In the genomic region with DNA sequence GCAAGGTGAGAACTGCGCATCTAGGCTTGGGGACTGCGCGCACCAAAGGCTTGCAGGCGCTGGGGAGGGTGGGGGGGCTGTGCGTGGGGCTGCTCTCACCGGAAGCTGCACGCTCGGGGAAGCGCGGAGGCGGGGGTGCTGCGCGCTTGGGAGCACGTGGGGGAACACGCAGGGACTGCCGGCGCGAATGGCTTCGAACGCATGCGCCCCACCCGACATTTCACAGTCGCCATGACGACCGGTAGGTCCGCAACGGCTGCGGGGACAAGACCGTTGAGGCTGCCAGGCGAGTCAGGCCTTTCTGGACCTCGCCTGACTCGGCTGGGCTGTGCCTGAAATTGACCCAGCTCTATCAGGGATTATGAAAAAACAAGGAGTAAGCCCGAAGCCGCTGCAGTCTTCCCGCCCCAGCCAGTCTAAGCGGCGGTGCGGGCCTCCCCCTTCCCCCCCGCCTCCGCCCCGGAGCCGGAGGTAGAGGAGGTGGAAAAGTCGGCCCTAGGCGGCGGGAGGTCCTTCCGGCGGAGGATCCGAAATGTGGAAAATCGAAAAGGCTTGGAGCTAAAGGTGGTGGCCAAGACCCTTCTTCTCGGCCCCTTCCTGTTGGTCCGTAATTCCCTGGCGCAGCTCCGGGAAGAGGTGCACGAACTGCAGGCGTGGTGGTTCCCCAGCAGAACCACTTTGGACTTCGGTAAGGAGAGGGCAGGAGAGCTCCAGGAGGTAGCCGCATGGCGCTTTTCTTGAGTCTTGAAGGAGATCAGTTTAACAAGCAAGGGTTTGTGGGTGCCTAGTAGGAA, we compare ENCODE assay signal across 9 cellular contexts. TPM values are rescaled to one million over a fixed set of nuclear protein-coding genes. Genes with fewer than 3 reads are reported as not detected.
A peak's percentile ranks its signal among the peaks of the same experiment; 100 is the strongest.
DNase-seq lines count a peak whose midpoint lies in the region; ATAC-seq and TF ChIP-seq lines count a peak whose summit lies in the region.
"Had no signal": no experiment of that assay in that cellular context is flagged by ENCODE, and none has a peak within 500 bp of the region (broad histone marks: within the 10 kb centered on the region; RNA-seq: fewer than 3 reads in every experiment).

No MANE protein-coding gene starts in this region.

- peak overlapping the region; percentile 60 for H2AFZ ChIP-seq in neural cell (ENCODE audit: low read depth, low read length)

- peak overlapping the region; percentile 26; the same call in 1 of the 2 replicates for H3K27ac ChIP-seq in 22Rv1
- H3K27ac ChIP-seq in neural cell (ENCODE audit: low read length) = peak overlapping the region; percentile 57

- no peaks in the 10 kb centered on the region for H3K36me3 ChIP-seq in neural cell (ENCODE audit: insufficient read depth, low read length)

- peak overlapping the region; percentile 55 for H3K4me2 ChIP-seq in neural cell (ENCODE audit: low read length)

- DNase-seq in M059J (ENCODE audit: low read depth) = peak; percentile 7
- DNase-seq in activated T-cell treated with anti-CD3 and anti-CD28 coated beads, Interleukin-2, amount 50 U/mL, for 72 hours = peak; percentile 10 to 14
- peak; percentile 10 for DNase-seq in foreskin melanocyte
- no peak for DNase-seq in type B pancreatic cell (ENCODE audit: extremely low spot score, unreplicated experiment)
- DNase-seq in KG1 (lab: John Stamatoyannopoulos, UW) = no peak
- DNase-seq in GF-D8 (lab: John Stamatoyannopoulos, UW) = no peak
- DNase-seq: DND-41 had no signal

- peak overlapping the region; percentile 90 for H3K4me3 ChIP-seq in neural cell (ENCODE audit: low read length)

- no peaks in the 10 kb centered on the region for H3K36me3 Mint-ChIP-seq in activated T-cell treated with anti-CD3 and anti-CD28 coated beads, Interleukin-2, amount 50 U/mL, for 72 hours (ENCODE audit: insufficient read depth in 2 of 2)
- no peaks in the 10 kb centered on the region for H3K36me3 Mint-ChIP-seq in type B pancreatic cell

- no peaks in the 10 kb centered on the region for H3K9me2 ChIP-seq in neural cell (ENCODE audit: insufficient read depth, low read length)

- no peak for TF ChIP-seq EP300 in neural cell (conservative IDR thresholded peaks at IDR 0.05; ENCODE audit: poor library complexity, severe bottlenecking)

- no peaks in the 10 kb centered on the region for H3K79me2 ChIP-seq in neural cell (replicated peaks; ENCODE audit: insufficient read depth, low read length)

- H3F3A ChIP-seq in neural cell (ENCODE audit: insufficient read depth, low read length, poor library complexity, severe bottlenecking) = no peaks in the 10 kb centered on the region

- peak overlapping the region; percentile 69 for H3K9ac ChIP-seq in neural cell (ENCODE audit: low read length)

- H4K20me1 ChIP-seq in neural cell (ENCODE audit: insufficient read depth) = no peaks in the 10 kb centered on the region

- peaks cover 7% of the 10 kb centered on the region for H3K4me1 Mint-ChIP-seq in activated T-cell treated with anti-CD3 and anti-CD28 coated beads, Interleukin-2, amount 50 U/mL, for 72 hours (ENCODE audit: low read depth)
- no peaks in the 10 kb centered on the region for H3K4me1 Mint-ChIP-seq in type B pancreatic cell (ENCODE audit: unreplicated experiment)

- peak overlapping the region; percentile 84 to 85 for H3K4me3 Mint-ChIP-seq in activated T-cell treated with anti-CD3 and anti-CD28 coated beads, Interleukin-2, amount 50 U/mL, for 72 hours
- H3K4me3 Mint-ChIP-seq in type B pancreatic cell = peak overlapping the region; percentile 88

- ATAC-seq in activated T-cell treated with anti-CD3 and anti-CD28 coated beads, Interleukin-2, amount 50 U/mL, for 72 hours (replicated peaks in 1 of 2) = peak; percentile 25 to 53

- TF ChIP-seq CTCF in 22Rv1 (IDR thresholded peaks at IDR 0.05) = no peak
- no peak for TF ChIP-seq CTCF in neural cell (IDR thresholded peaks at IDR 0.05; ENCODE audit: poor library complexity, severe bottlenecking)
- no peak for TF ChIP-seq CTCF in type B pancreatic cell (conservative IDR thresholded peaks at IDR 0.05)

- peaks cover 29% of the 10 kb centered on the region for H3K27me3 Mint-ChIP-seq in activated T-cell treated with anti-CD3 and anti-CD28 coated beads, Interleukin-2, amount 50 U/mL, for 72 hours (ENCODE audit: low read depth)
- H3K27me3 Mint-ChIP-seq in type B pancreatic cell = peaks cover 31% of the 10 kb centered on the region

- no peaks in the 10 kb centered on the region for H3K9me3 ChIP-seq in neural cell (ENCODE audit: low read length)

- TF ChIP-seq RAD21 in neural cell (conservative IDR thresholded peaks at IDR 0.05) = peak; percentile 11

- no peak overlapping the region for H3K27ac Mint-ChIP-seq in activated T-cell treated with anti-CD3 and anti-CD28 coated beads, Interleukin-2, amount 50 U/mL, for 72 hours
- H3K27ac Mint-ChIP-seq in type B pancreatic cell = no peak overlapping the region

- no peaks in the 10 kb centered on the region for H3K27me3 ChIP-seq in neural cell (ENCODE audit: insufficient read depth, low read depth, low read length)

- no peaks in the 10 kb centered on the region for H3K9me3 Mint-ChIP-seq in activated T-cell treated with anti-CD3 and anti-CD28 coated beads, Interleukin-2, amount 50 U/mL, for 72 hours
- no peaks in the 10 kb centered on the region for H3K9me3 Mint-ChIP-seq in type B pancreatic cell

TF ChIP-seq in neural cell, 6 proteins besides CTCF, POLR2A, EP300 and RAD21:
- TF ChIP-seq EZH2 (IDR thresholded peaks at IDR 0.05; ENCODE audit: borderline replicate concordance, insufficient read depth, low read length, poor library complexity, severe bottlenecking) (no peak), MXI1 (conservative IDR thresholded peaks at IDR 0.05; ENCODE audit: poor library complexity, severe bottlenecking) (peak; percentile 87), POLR2AphosphoS5 (IDR thresholded peaks at IDR 0.05) (no peak)

RNA-seq across cellular contexts. Expression of a gene that starts 34.9 kb away (rescaled TPM):
- total RNA-seq in M059J (2014; rRNA removed; shearing (Covaris generic)) = 17.3 and 30.8 TPM in 2 replicates
- 1 to 10 TPM; 2.0 to 2.1 TPM for total RNA-seq in activated T-cell treated with anti-CD3 and anti-CD28 coated beads, Interleukin-2, amount 50 U/mL, for 72 hours
- polyA plus RNA-seq in neural cell = not detected in 2 replicates
- polyA minus RNA-seq in neural cell = not detected in 2 replicates
- total RNA-seq in type B pancreatic cell (ENCODE audit: low replicate concordance) = 2.9 and 3.4 TPM in 2 replicates

Comparison
In these comparisons a context has a peak if more than half of its experiments do, and no peak if none do; other contexts are left out.
1. DNase-seq: peak in M059J (single experiment), activated T-cell treated with anti-CD3 and anti-CD28 coated beads, Interleukin-2, amount 50 U/mL, for 72 hours (2 of 2) and foreskin melanocyte (single experiment); none in type B pancreatic cell (single experiment), KG1 (single experiment) and GF-D8 (single experiment).